11 cellular contexts compared by ENCODE assay signal in the genomic region with DNA sequence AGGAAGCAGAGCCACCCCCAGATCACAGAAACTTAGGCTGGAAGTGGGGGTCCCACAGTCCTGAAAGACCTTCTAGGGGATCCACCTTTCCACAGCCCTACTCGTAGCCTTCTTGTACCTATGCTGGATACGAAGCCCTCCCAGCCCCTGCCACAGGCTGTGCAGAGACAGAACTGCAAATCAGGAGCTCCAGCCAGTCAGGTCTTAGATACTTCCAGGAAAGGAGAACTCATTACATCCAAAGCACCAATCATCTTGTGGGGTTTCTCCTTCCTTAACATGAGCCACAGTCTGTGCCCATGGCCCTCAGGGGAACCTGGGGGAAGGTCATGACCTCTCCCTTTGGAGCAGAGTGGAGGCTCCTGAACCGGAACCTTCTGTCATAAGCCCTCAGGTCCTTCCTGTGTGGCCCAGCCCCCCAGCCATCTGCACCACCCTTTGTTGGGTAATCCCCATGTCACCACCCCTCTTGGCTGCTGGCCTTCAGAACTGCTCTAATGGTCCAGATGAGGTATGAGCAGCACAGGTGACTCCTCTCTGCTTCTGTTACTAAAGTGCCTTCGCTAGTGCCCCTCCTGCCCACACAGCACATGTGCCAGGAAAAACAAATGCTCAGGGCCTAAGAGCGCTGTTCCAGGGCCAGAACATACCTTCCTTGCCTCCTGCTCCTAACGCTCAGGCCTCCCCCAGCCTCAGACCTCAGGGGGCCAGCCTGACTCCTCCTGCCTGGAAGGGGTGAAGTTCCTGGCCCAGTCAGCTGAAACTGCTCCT. TPM values are rescaled to one million over a fixed set of nuclear protein-coding genes. Genes with fewer than 3 reads are reported as not detected.
A peak's percentile ranks its signal among the peaks of the same experiment; 100 is the strongest.
DNase-seq lines count a peak whose midpoint lies in the region; ATAC-seq and TF ChIP-seq lines count a peak whose summit lies in the region.
"Had no signal": no experiment of that assay in that cellular context is flagged by ENCODE, and none has a peak within 500 bp of the region (broad histone marks: within the 10 kb centered on the region; RNA-seq: fewer than 3 reads in every experiment).

No MANE protein-coding gene starts in this region.

- H3K9me3 Mint-ChIP-seq in MCF 10A (ENCODE audit: unreplicated experiment) = no peaks in the 10 kb centered on the region
- H3K9me3 Mint-ChIP-seq in activated CD4-positive, alpha-beta T cell treated with anti-CD3 and anti-CD28 coated beads, Interleukin-2, amount 10 ng/mL, durations not matched to agents 7 days and 5 days = no peaks in the 10 kb centered on the region

- WGBS in SK-N-SH (ENCODE audit: low lambda C conversion rate) = 65% methylated on average over 5 of the region's 6 CpGs
- WGBS in smooth muscle cell (ENCODE audit: low lambda C conversion rate) = 80% methylated on average over 6 of the region's 6 CpGs

- H3K9ac ChIP-seq in SK-N-SH = no peak overlapping the region
- H3K9ac ChIP-seq in smooth muscle cell (ENCODE audit: low read depth) = no peak overlapping the region

- H2AFZ ChIP-seq in SK-N-SH (ENCODE audit: low read depth) (no peak overlapping the region), smooth muscle cell (ENCODE audit: low read depth) (no peak overlapping the region)

- no peak for TF ChIP-seq CTCF in SK-N-SH (IDR thresholded peaks at IDR 0.05)
- no peak for TF ChIP-seq CTCF in MCF 10A (IDR thresholded peaks at IDR 0.05; ENCODE audit: unreplicated experiment)
- TF ChIP-seq CTCF in smooth muscle cell (IDR thresholded peaks at IDR 0.05; ENCODE audit: borderline replicate concordance, insufficient read depth, poor library complexity, severe bottlenecking) = no peak

- no peaks in the 10 kb centered on the region for H4K20me1 ChIP-seq in SK-N-SH (ENCODE audit: insufficient read depth)
- H4K20me1 ChIP-seq in smooth muscle cell (ENCODE audit: low read depth) = no peaks in the 10 kb centered on the region

- no peak overlapping the region for H3K27ac Mint-ChIP-seq in MCF 10A (ENCODE audit: low read depth, unreplicated experiment)
- no peak overlapping the region for H3K27ac Mint-ChIP-seq in activated CD4-positive, alpha-beta T cell treated with anti-CD3 and anti-CD28 coated beads, Interleukin-2, amount 10 ng/mL, durations not matched to agents 7 days and 5 days

- CTCF ChIA-PET in SK-N-SH (lab: Yijun Ruan, JAX) = interaction anchor here (1.3 to 16.4 kb wide), 5 partner anchors 10 to 76 kb away, joined by 3 to 232 read pairs (median 7); a partner anchor contains a TSS
- CTCF ChIA-PET in MCF 10A (lab: Yijun Ruan, JAX) = interaction anchor here (1.8 kb wide), 1 partner anchor 33 kb away, joined by 6 read pairs; no protein-coding TSS in a partner anchor
- CTCF ChIA-PET in activated CD4-positive, alpha-beta T cell treated with anti-CD3 and anti-CD28 coated beads, Interleukin-2, amount 10 ng/mL, durations not matched to agents 7 days and 5 days (lab: Charles Lee) = interaction anchor here (1.3 to 4.1 kb wide), 3 partner anchors 10 to 33 kb away, joined by 3 to 22 read pairs (median 4); no protein-coding TSS in a partner anchor

- H3K36me3 ChIP-seq in SK-N-SH (replicated peaks in 1 of 2; ENCODE audit: control insufficient read depth in 1 of 2, insufficient read depth in 2 of 2, low read length in 1 of 2) = no peaks in the 10 kb centered on the region
- no peaks in the 10 kb centered on the region for H3K36me3 ChIP-seq in smooth muscle cell (ENCODE audit: low read depth)
- H3K36me3 ChIP-seq: heart left ventricle had no signal

- no peak for TF ChIP-seq RAD21 in SK-N-SH (IDR thresholded peaks at IDR 0.05; ENCODE audit: low read length)

- H3K9me3 ChIP-seq in SK-N-SH (no peaks in the 10 kb centered on the region), smooth muscle cell (replicated peaks; ENCODE audit: low read depth) (no peaks in the 10 kb centered on the region)
- H3K9me3 ChIP-seq: heart left ventricle had no signal

- H3K4me2 ChIP-seq in SK-N-SH (no peak overlapping the region), smooth muscle cell (peak overlapping the region; percentile 37)

- no peaks in the 10 kb centered on the region for H3K36me3 Mint-ChIP-seq in MCF 10A (ENCODE audit: insufficient read depth, unreplicated experiment)
- no peaks in the 10 kb centered on the region for H3K36me3 Mint-ChIP-seq in activated CD4-positive, alpha-beta T cell treated with anti-CD3 and anti-CD28 coated beads, Interleukin-2, amount 10 ng/mL, durations not matched to agents 7 days and 5 days (ENCODE audit: low read depth)

- BruUV-seq in MCF 10A (replicated peaks; lab: Mats Ljungman, UMichigan) = no TSS peak

- H3K79me2 ChIP-seq in SK-N-SH (ENCODE audit: insufficient read depth) (no peaks in the 10 kb centered on the region), smooth muscle cell (ENCODE audit: low read depth) (no peaks in the 10 kb centered on the region)

- no peaks in the 10 kb centered on the region for H3K9me2 ChIP-seq in SK-N-SH

- peak overlapping the region in 1 of 2 experiments; percentile 43; a peak in 1 of 4 replicates for H3K27ac ChIP-seq in SK-N-SH (ENCODE audit: low read depth in 2 of 2, low read length in 1 of 2)
- H3K27ac ChIP-seq in smooth muscle cell (ENCODE audit: low read depth) = no peak overlapping the region
- H3K27ac ChIP-seq: heart left ventricle, SK-N-MC had no signal

- POLR2A ChIA-PET in SK-N-SH (lab: Yijun Ruan, JAX) (no interaction called here), MCF 10A (lab: Yijun Ruan, JAX) (no interaction called here)
- POLR2A ChIA-PET in activated CD4-positive, alpha-beta T cell treated with anti-CD3 and anti-CD28 coated beads, Interleukin-2, amount 10 ng/mL, durations not matched to agents 7 days and 5 days (lab: Charles Lee) = no interaction called here

- H3K4me3 Mint-ChIP-seq in MCF 10A (ENCODE audit: unreplicated experiment) = no peak overlapping the region
- H3K4me3 Mint-ChIP-seq in activated CD4-positive, alpha-beta T cell treated with anti-CD3 and anti-CD28 coated beads, Interleukin-2, amount 10 ng/mL, durations not matched to agents 7 days and 5 days = no peak overlapping the region

- no peak for TF ChIP-seq EP300 in SK-N-SH (IDR thresholded peaks at IDR 0.05; ENCODE audit: borderline replicate concordance in 1 of 2, low read depth in 1 of 2, low read length in 1 of 2)

- H3F3A ChIP-seq in SK-N-SH (replicated peaks; ENCODE audit: insufficient read depth) = no peaks in the 10 kb centered on the region
- H3F3A ChIP-seq in smooth muscle cell (ENCODE audit: low read depth) = no peaks in the 10 kb centered on the region

- peaks cover 6 to 33% of the 10 kb centered on the region in 2 experiments; a peak in 2 of 4 replicates for H3K4me1 ChIP-seq in SK-N-SH (ENCODE audit: control insufficient read depth in 1 of 2, insufficient read depth in 2 of 2, low read depth in 1 of 2, low read length in 1 of 2)
- peaks cover 22% of the 10 kb centered on the region for H3K4me1 ChIP-seq in smooth muscle cell (ENCODE audit: low read depth)

- intact Hi-C loops in MCF 10A (cut with micrococcal nuclease) = no loop called here

- H3K27me3 ChIP-seq in SK-N-SH (ENCODE audit: insufficient read depth) (peaks cover 4% of the 10 kb centered on the region), smooth muscle cell (ENCODE audit: low read depth) (no peaks in the 10 kb centered on the region)

- peaks cover 20% of the 10 kb centered on the region for H3K27me3 Mint-ChIP-seq in MCF 10A (ENCODE audit: insufficient read depth, unreplicated experiment)
- peaks cover 85% of the 10 kb centered on the region for H3K27me3 Mint-ChIP-seq in activated CD4-positive, alpha-beta T cell treated with anti-CD3 and anti-CD28 coated beads, Interleukin-2, amount 10 ng/mL, durations not matched to agents 7 days and 5 days

- no peak for DNase-seq in SK-N-SH
- peak; percentile 98 for DNase-seq in NCI-H69 (lab: John Stamatoyannopoulos, UW)
- peak; percentile 83 for DNase-seq in MCF 10A (ENCODE audit: unreplicated experiment)
- DNase-seq in smooth muscle cell (lab: John Stamatoyannopoulos, UW; ENCODE audit: unreplicated experiment) = no peak
- DNase-seq in activated CD4-positive, alpha-beta T cell treated with anti-CD3 and anti-CD28 coated beads, Interleukin-2, amount 10 ng/mL, durations not matched to agents 7 days and 5 days = no peak
- DNase-seq in NCI-H2107 (lab: John Stamatoyannopoulos, UW) = no peak
- DNase-seq: 8988T, heart left ventricle had no signal

- H3K4me1 Mint-ChIP-seq in MCF 10A (ENCODE audit: insufficient read depth, unreplicated experiment) = peaks cover 18% of the 10 kb centered on the region
- H3K4me1 Mint-ChIP-seq in activated CD4-positive, alpha-beta T cell treated with anti-CD3 and anti-CD28 coated beads, Interleukin-2, amount 10 ng/mL, durations not matched to agents 7 days and 5 days = peaks cover 24% of the 10 kb centered on the region

- H3K4me3 ChIP-seq in SK-N-SH (ENCODE audit: low read depth in 2 of 2, low read length in 1 of 2) (no peak overlapping the region), smooth muscle cell (no peak overlapping the region)
- H3K4me3 ChIP-seq: heart left ventricle, SK-N-MC had no signal

- ATAC-seq in SK-N-SH treated with all-trans-retinoic acid at 6 μM for 48 hours = peak; percentile 34
- no peak for ATAC-seq in HG03460 (IDR thresholded peaks at IDR 0.05; ENCODE audit: unreplicated experiment)

TF ChIP-seq in SK-N-SH treated with all-trans-retinoic acid at 6 μM for 48 hours, 23 proteins besides CTCF, POLR2A, EP300 and RAD21 (continues in another document):
- no peak for TF ChIP-seq CSDC2 (CRISPR knock-in tag; IDR thresholded peaks at IDR 0.05)

TF ChIP-seq in SK-N-SH, 30 proteins besides CTCF, POLR2A, EP300 and RAD21:
- no peak for TF ChIP-seq SMC3 (IDR thresholded peaks at IDR 0.05; ENCODE audit: low read depth, low read length)
- TF ChIP-seq, protein P1, sequence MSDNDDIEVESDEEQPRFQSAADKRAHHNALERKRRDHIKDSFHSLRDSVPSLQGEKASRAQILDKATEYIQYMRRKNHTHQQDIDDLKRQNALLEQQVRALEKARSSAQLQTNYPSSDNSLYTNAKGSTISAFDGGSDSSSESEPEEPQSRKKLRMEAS (IDR thresholded peaks at IDR 0.05; ENCODE audit: low read depth) = no peak

RNA-seq across cellular contexts. Expression of a gene that starts 14.6 kb away (rescaled TPM):
- 0.45 and 1.0 TPM in 2 replicates for polyA plus RNA-seq in SK-N-SH (2012; rRNA removed)
- polyA plus RNA-seq in SK-N-SH (2012; cell fraction: cytosol; rRNA removed) = 0.28 and 0.42 TPM in 2 replicates
- polyA plus RNA-seq in SK-N-SH (2012; cell fraction: nucleus; rRNA removed) = 4.6 and 5.6 TPM in 2 replicates
- total RNA-seq in MCF 10A (2022) = 5.7 and 8.6 TPM in 2 replicates
- total RNA-seq in smooth muscle cell = 0.09 and 0.90 TPM in 2 replicates
- 0.16 and 0.72 TPM in 2 replicates for polyA plus RNA-seq in smooth muscle cell
- under 1 TPM in 1 of 2 experiments, not detected in 1; 0.06 TPM for total RNA-seq in activated CD4-positive, alpha-beta T cell treated with anti-CD3 and anti-CD28 coated beads, Interleukin-2, amount 10 ng/mL, durations not matched to agents 7 days and 5 days

Comparison
In these comparisons a context has a peak if more than half of its experiments do, and no peak if none do; other contexts are left out.
1. DNase-seq: peak in NCI-H69 (single experiment) and MCF 10A (single experiment); none in SK-N-SH (single experiment), smooth muscle cell (single experiment), activated CD4-positive, alpha-beta T cell treated with anti-CD3 and anti-CD28 coated beads, Interleukin-2, amount 10 ng/mL, durations not matched to agents 7 days and 5 days (single experiment) and NCI-H2107 (single experiment).